In the genomic region with DNA sequence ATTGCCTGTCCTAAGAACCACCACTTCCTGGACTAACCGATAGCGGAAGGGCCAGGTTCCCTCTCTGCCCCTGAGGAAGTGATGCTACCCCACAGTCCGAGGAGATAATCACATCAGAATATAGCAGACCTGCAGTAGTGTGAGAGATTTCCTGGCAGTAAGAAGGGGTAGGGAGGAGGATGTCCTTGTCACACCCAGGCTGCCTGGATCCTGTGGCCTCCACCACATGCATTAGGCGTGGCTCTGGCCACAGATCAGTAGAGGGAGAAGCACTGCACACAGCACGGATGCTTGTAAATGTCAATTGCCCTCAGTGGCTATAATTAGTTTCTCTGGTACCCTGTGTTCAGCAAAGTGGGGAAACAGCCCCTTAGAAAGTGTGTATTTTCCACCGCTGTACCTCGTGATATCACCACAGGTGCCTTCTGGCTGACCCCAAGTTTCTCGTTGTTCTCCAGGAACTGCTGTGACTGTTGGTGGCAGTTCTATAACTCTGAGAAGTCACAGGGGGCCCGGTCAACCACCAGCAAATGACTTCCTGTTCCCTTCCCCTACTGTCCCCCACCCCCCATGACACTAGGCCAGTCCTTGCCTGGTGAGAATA, we compare ENCODE assay signal across 8 cellular contexts.
DNase-seq lines count a peak whose midpoint lies in the region; ATAC-seq and TF ChIP-seq lines count a peak whose summit lies in the region.

No MANE protein-coding gene starts in this region.

- H3K27me3 ChIP-seq in colonic mucosa, result no peaks in the 10 kb centered on the region

- TF ChIP-seq CTCF in colonic mucosa (IDR thresholded peaks at IDR 0.05), result no peak

- no peaks in the 10 kb centered on the region for H3K36me3 ChIP-seq in colonic mucosa

- intact Hi-C loops in colonic mucosa (cut with DNase I), result no loop called here

- in situ Hi-C loops in KBM-7 (cut with MboI; ENCODE audit: low pct_unique_long_range_greater_than_20kb, low sequenced_read_pairs), result no loop called here

- no peak overlapping the region for H3K4me3 ChIP-seq in colonic mucosa

- H3K9me3 ChIP-seq in colonic mucosa, result no peaks in the 10 kb centered on the region

- H3K9ac ChIP-seq in colonic mucosa (ENCODE audit: low read depth in 2 of 2, low read length in 2 of 2), result no peak overlapping the region

- ATAC-seq in GM18499 (IDR thresholded peaks at IDR 0.05; ENCODE audit: insufficient read depth, unreplicated experiment) (peak; percentile 81), GM21528 (IDR thresholded peaks at IDR 0.05; ENCODE audit: low FRiP score, unreplicated experiment) (peak; percentile 92)

- H3K27ac ChIP-seq in colonic mucosa, result no peak overlapping the region

- no peaks in the 10 kb centered on the region for H3K4me1 ChIP-seq in colonic mucosa

- peak; percentile 97 for DNase-seq in KBM-7
- DNase-seq in colonic mucosa, result peak; percentile 28
- no peak for DNase-seq in glomerular visceral epithelial cell (ENCODE audit: extremely low spot score)
- no peak for DNase-seq in DMS114 treated with DMSO at 0.1 percent for 48 hours (lab: John Stamatoyannopoulos, UW; ENCODE audit: unreplicated experiment)
- DNase-seq in HCEC 1CT, result no peak
- no peak for DNase-seq in cerebellar cortex (ENCODE audit: low spot score)

Comparison
In these comparisons a context has a peak if more than half of its experiments do, and no peak if none do; other contexts are left out.
1. DNase-seq: peak in KBM-7 (single experiment) and colonic mucosa (single experiment); none in glomerular visceral epithelial cell (single experiment), DMS114 treated with DMSO at 0.1 percent for 48 hours (single experiment), HCEC 1CT (single experiment) and cerebellar cortex (single experiment).